Comparison of ENCODE assay signal across 9 cellular contexts in the genomic region with DNA sequence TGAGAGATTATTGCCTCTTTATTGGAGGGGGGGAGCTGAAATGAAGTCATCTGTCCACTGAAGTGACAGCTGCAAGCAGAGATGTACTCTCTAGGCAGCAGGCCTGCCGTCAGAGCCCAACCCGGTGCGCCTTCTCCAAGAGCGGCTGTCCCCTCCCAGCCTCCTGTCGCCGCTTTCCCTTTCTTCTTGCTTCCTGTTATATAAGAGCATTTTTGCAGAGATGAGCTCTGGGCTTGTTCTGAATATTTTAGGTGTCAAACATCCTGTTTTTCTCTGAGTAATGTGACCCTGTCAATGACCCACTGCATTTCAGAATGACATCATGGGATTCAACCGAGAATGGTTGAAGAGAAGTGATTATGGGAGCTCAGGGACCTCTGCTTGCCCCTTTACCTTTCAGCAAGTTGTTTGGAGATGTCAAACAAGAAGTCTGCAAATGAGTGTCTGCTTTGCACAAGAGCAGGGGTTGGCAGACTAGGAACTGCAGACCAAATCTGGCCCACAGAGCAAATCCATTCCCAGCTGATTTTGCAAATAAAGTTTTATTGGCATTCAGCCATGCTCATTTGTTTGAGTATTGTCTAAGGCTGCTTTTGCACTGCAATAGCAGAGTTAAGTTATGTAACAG.
DNase-seq lines count a peak whose midpoint lies in the region; ATAC-seq and TF ChIP-seq lines count a peak whose summit lies in the region.
"Had no signal": no experiment of that assay in that cellular context is flagged by ENCODE, and none has a peak within 500 bp of the region (broad histone marks: within the 10 kb centered on the region; RNA-seq: fewer than 3 reads in every experiment).

No MANE protein-coding gene starts in this region.

- peak overlapping the region; percentile 47 for H3K4me3 Mint-ChIP-seq in T-helper 17 cell
- peak overlapping the region in 1 of 2 donors; percentile 21 for H3K4me3 Mint-ChIP-seq in CD14-positive monocyte
- H3K4me3 Mint-ChIP-seq: stimulated activated naive B cell treated with anti-CD40 and anti-IgM and Interleukin-4, amounts not matched to agents 10 μg/mL and 1 μg/mL and 100 μg/mL, for 72 hours had no signal

- H3K36me3 ChIP-seq in gastrocnemius medialis = no peaks in the 10 kb centered on the region

- no peaks in the 10 kb centered on the region for H3K27me3 ChIP-seq in gastrocnemius medialis

- H3K9me3 ChIP-seq in T-helper 17 cell (ENCODE audit: control insufficient read depth, low read length, poor library complexity, severe bottlenecking) (no peaks in the 10 kb centered on the region), gastrocnemius medialis (no peaks in the 10 kb centered on the region)

- peak; percentile 68 for ATAC-seq in T-helper 17 cell
- peak in 1 of 2 donors; percentile 39 for ATAC-seq in gastrocnemius medialis
- ATAC-seq in HG03139 (IDR thresholded peaks at IDR 0.05; ENCODE audit: unreplicated experiment) = no peak
- ATAC-seq: stimulated activated naive B cell treated with anti-CD40 and anti-IgM and Interleukin-4, amounts not matched to agents 10 μg/mL and 1 μg/mL and 100 μg/mL, for 72 hours had no signal

- H3K36me3 Mint-ChIP-seq in T-helper 17 cell (ENCODE audit: low read depth) (no peaks in the 10 kb centered on the region), CD14-positive monocyte (no peaks in the 10 kb centered on the region)
- H3K36me3 Mint-ChIP-seq: stimulated activated naive B cell treated with anti-CD40 and anti-IgM and Interleukin-4, amounts not matched to agents 10 μg/mL and 1 μg/mL and 100 μg/mL, for 72 hours had no signal

- H3K27ac Mint-ChIP-seq in T-helper 17 cell (peak overlapping the region; percentile 87), CD14-positive monocyte (peak overlapping the region in 3 of 7 donors; percentile 1 to 23 (median 14))
- H3K27ac Mint-ChIP-seq: stimulated activated naive B cell treated with anti-CD40 and anti-IgM and Interleukin-4, amounts not matched to agents 10 μg/mL and 1 μg/mL and 100 μg/mL, for 72 hours had no signal

- TF ChIP-seq POLR2A in gastrocnemius medialis (IDR thresholded peaks at IDR 0.05) = no peak

- H3K4me3 ChIP-seq in fibroblast of pulmonary artery (replicated peaks; ENCODE audit: low read depth, low read length) = no peak overlapping the region
- H3K4me3 ChIP-seq in gastrocnemius medialis = no peak overlapping the region

- H3K4me1 Mint-ChIP-seq in T-helper 17 cell (peaks cover 6% of the 10 kb centered on the region), CD14-positive monocyte (peaks cover 22% of the 10 kb centered on the region)

- intact Hi-C loops in gastrocnemius medialis (cut with DNase I; ENCODE audit: low total_unique reads) (no loop called here), CD14-positive monocyte (cut with micrococcal nuclease) (no loop called here)

- TF ChIP-seq CTCF in fibroblast of pulmonary artery (IDR thresholded peaks at IDR 0.05; ENCODE audit: low read length, missing control alignments) (no peak), gastrocnemius medialis (IDR thresholded peaks at IDR 0.05 in 4 of 5, conservative IDR thresholded peaks at IDR 0.05 in 1 of 5) (no peak), CD14-positive monocyte (IDR thresholded peaks at IDR 0.05) (no peak)

- peak overlapping the region in 3 of 4 donors; percentile 41 to 67 (median 55) for H3K27ac ChIP-seq in gastrocnemius medialis

- peak; percentile 81 for DNase-seq in HT1080 (ENCODE audit: low read depth)
- DNase-seq in T-helper 17 cell = no peak
- peak; percentile 72 for DNase-seq in fibroblast of pulmonary artery (ENCODE audit: low read depth)
- peak; percentile 8 to 23 for DNase-seq in gastrocnemius medialis
- DNase-seq in COLO829 (ENCODE audit: low spot score) = no peak
- DNase-seq in CD14-positive monocyte (ENCODE audit: low spot score) = no peak
- no peak for DNase-seq in DMS114 treated with DMSO at 0.1 percent for 48 hours (lab: John Stamatoyannopoulos, UW; ENCODE audit: unreplicated experiment)
- DNase-seq: stimulated activated naive B cell treated with anti-CD40 and anti-IgM and Interleukin-4, amounts not matched to agents 10 μg/mL and 1 μg/mL and 100 μg/mL, for 72 hours had no signal

- H3K4me1 ChIP-seq in gastrocnemius medialis = no peaks in the 10 kb centered on the region

- H3K27me3 Mint-ChIP-seq in T-helper 17 cell (no peaks in the 10 kb centered on the region), CD14-positive monocyte (ENCODE audit: low read depth in 3 of 3) (peaks cover 0 to 7% (median 2%) of the 10 kb centered on the region in 3 donors)

- in situ Hi-C loops in gastrocnemius medialis (cut with MboI; ENCODE audit: low sequenced_read_pairs in 4 of 4) = no loop called here

- no peaks in the 10 kb centered on the region for H3K9me3 Mint-ChIP-seq in CD14-positive monocyte
- H3K9me3 Mint-ChIP-seq: stimulated activated naive B cell treated with anti-CD40 and anti-IgM and Interleukin-4, amounts not matched to agents 10 μg/mL and 1 μg/mL and 100 μg/mL, for 72 hours had no signal

Comparison
In these comparisons a context has a peak if more than half of its experiments do, and no peak if none do; other contexts are left out.
1. DNase-seq: peak in HT1080 (single experiment), fibroblast of pulmonary artery (single experiment) and gastrocnemius medialis (2 of 2); none in T-helper 17 cell (0 of 3), COLO829 (single experiment), CD14-positive monocyte (single experiment) and DMS114 treated with DMSO at 0.1 percent for 48 hours (single experiment).